ENCODE assay signal across 1 cellular context in the genomic region with DNA sequence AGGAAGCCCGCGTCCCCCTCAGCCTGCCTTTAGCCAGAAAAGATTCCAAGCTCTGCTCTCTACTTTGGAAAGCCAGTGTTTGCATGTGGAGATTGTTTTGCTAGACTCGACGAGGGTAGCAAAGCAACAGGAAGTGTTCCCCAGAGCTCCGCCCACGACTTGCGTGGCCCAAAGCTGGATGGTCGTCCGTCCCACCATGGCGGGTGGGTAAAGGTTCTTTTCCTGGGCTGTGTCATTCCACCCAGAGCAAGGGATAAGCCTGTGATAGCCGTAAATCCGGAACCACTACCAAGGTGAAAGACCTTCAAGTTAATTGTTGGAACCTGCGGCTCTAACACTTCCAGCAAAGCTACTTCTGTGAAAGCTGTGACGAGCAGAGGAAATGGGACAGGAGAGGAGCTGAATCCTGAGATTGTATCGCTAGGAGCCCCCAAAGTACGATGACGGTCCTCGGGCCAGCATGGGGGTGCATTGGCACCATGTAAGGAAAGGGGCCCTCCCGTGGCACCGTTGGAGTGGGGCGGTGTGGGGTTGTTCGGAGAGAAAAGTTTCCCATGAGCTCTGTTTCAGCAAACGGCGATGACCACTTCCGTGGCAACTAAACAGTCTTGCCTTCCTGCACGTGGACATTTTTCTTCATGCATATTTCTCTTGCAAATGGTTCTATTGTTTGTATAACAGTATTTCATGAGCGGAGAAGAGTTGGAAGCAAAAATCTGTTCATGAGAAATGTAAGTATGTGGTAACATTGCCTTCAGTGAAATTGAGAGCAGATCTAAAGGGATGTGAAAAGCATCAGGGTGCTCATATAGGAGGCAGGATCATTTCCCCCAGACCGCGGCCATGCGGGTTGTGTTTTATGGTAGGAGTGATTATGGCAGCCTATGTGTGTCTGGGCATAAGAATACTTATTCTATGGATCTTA.
TF ChIP-seq lines count a peak whose summit lies in the region.

No MANE protein-coding gene starts in this region.

TF ChIP-seq in GM12878, 131 proteins besides CTCF, POLR2A, EP300 and RAD21 (continued from another document and continues in another):
- TF ChIP-seq, protein P1, sequence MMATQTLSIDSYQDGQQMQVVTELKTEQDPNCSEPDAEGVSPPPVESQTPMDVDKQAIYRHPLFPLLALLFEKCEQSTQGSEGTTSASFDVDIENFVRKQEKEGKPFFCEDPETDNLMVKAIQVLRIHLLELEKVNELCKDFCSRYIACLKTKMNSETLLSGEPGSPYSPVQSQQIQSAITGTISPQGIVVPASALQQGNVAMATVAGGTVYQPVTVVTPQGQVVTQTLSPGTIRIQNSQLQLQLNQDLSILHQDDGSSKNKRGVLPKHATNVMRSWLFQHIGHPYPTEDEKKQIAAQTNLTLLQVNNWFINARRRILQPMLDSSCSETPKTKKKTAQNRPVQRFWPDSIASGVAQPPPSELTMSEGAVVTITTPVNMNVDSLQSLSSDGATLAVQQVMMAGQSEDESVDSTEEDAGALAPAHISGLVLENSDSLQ (IDR thresholded peaks at IDR 0.05), result no peak
- no peak for TF ChIP-seq STAT1 (conservative IDR thresholded peaks at IDR 0.05)
- TF ChIP-seq TBL1XR1 (IDR thresholded peaks at IDR 0.05; ENCODE audit: low read depth, low read length), result no peak
- no peak for TF ChIP-seq PAX5 (IDR thresholded peaks at IDR 0.05; ENCODE audit: borderline replicate concordance, low read depth, low read length)
- TF ChIP-seq ZBTB40 (IDR thresholded peaks at IDR 0.05; ENCODE audit: borderline replicate concordance), result peak; percentile 58
- TF ChIP-seq, protein P2, sequence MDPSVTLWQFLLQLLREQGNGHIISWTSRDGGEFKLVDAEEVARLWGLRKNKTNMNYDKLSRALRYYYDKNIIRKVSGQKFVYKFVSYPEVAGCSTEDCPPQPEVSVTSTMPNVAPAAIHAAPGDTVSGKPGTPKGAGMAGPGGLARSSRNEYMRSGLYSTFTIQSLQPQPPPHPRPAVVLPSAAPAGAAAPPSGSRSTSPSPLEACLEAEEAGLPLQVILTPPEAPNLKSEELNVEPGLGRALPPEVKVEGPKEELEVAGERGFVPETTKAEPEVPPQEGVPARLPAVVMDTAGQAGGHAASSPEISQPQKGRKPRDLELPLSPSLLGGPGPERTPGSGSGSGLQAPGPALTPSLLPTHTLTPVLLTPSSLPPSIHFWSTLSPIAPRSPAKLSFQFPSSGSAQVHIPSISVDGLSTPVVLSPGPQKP (IDR thresholded peaks at IDR 0.05; ENCODE audit: low read depth, low read length), result 0 out of 2 replicates have a peak, but pooled peaks have one; percentile 21
- TF ChIP-seq BACH1 (IDR thresholded peaks at IDR 0.05; ENCODE audit: borderline replicate concordance), result no peak
- TF ChIP-seq SMAD5 (IDR thresholded peaks at IDR 0.05; ENCODE audit: low read depth), result no peak
- no peak for TF ChIP-seq KAT2A (conservative IDR thresholded peaks at IDR 0.05; ENCODE audit: control insufficient read depth, low read depth, low read length)
- TF ChIP-seq MYC (IDR thresholded peaks at IDR 0.05; ENCODE audit: insufficient read depth, insufficient read length, insufficient replicate concordance, low read length, severe bottlenecking), result no peak
- no peak for TF ChIP-seq SMARCA5 (IDR thresholded peaks at IDR 0.05)
- no peak for TF ChIP-seq JUNB (IDR thresholded peaks at IDR 0.05)
- TF ChIP-seq TCF3 (IDR thresholded peaks at IDR 0.05; ENCODE audit: borderline replicate concordance, insufficient read depth, low read depth, low read length), result no peak
- no peak for TF ChIP-seq ASH2L (IDR thresholded peaks at IDR 0.05; ENCODE audit: borderline replicate concordance, low read depth)
- TF ChIP-seq CHD1 (IDR thresholded peaks at IDR 0.05; ENCODE audit: low read depth, low read length), result no peak
- no peak for TF ChIP-seq SUZ12 (IDR thresholded peaks at IDR 0.05; ENCODE audit: unreplicated experiment)
- no peak for TF ChIP-seq CBX5 (IDR thresholded peaks at IDR 0.05; ENCODE audit: low read depth)
- TF ChIP-seq MXI1 (IDR thresholded peaks at IDR 0.05; ENCODE audit: low read depth, low read length), result peak; percentile 63; the same call in 1 of the 2 replicates
- no peak for TF ChIP-seq BHLHE40 (IDR thresholded peaks at IDR 0.05; ENCODE audit: borderline replicate concordance in 1 of 2, low read depth in 2 of 2, low read length in 1 of 2)
- no peak for TF ChIP-seq RB1 (IDR thresholded peaks at IDR 0.05; ENCODE audit: borderline replicate concordance)
- no peak for TF ChIP-seq PRDM15 (CRISPR knock-in tag; IDR thresholded peaks at IDR 0.05)
- no peak; the same call in 1 of the 2 replicates for TF ChIP-seq NR2C1 (IDR thresholded peaks at IDR 0.05)
- TF ChIP-seq, protein P3, sequence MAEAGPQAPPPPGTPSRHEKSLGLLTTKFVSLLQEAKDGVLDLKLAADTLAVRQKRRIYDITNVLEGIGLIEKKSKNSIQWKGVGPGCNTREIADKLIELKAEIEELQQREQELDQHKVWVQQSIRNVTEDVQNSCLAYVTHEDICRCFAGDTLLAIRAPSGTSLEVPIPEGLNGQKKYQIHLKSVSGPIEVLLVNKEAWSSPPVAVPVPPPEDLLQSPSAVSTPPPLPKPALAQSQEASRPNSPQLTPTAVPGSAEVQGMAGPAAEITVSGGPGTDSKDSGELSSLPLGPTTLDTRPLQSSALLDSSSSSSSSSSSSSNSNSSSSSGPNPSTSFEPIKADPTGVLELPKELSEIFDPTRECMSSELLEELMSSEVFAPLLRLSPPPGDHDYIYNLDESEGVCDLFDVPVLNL (IDR thresholded peaks at IDR 0.05; ENCODE audit: low read depth, low read length), result no peak
- TF ChIP-seq EED (IDR thresholded peaks at IDR 0.05; ENCODE audit: low read depth), result peak; percentile 34; the same call in 1 of the 2 replicates
- TF ChIP-seq, protein P4, sequence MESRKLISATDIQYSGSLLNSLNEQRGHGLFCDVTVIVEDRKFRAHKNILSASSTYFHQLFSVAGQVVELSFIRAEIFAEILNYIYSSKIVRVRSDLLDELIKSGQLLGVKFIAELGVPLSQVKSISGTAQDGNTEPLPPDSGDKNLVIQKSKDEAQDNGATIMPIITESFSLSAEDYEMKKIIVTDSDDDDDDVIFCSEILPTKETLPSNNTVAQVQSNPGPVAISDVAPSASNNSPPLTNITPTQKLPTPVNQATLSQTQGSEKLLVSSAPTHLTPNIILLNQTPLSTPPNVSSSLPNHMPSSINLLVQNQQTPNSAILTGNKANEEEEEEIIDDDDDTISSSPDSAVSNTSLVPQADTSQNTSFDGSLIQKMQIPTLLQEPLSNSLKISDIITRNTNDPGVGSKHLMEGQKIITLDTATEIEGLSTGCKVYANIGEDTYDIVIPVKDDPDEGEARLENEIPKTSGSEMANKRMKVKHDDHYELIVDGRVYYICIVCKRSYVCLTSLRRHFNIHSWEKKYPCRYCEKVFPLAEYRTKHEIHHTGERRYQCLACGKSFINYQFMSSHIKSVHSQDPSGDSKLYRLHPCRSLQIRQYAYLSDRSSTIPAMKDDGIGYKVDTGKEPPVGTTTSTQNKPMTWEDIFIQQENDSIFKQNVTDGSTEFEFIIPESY (IDR thresholded peaks at IDR 0.05), result peak; percentile 68; the same call in 1 of the 2 replicates
- TF ChIP-seq MYB (IDR thresholded peaks at IDR 0.05; ENCODE audit: borderline replicate concordance, low read depth, low read length), result no peak
- TF ChIP-seq, protein P5, sequence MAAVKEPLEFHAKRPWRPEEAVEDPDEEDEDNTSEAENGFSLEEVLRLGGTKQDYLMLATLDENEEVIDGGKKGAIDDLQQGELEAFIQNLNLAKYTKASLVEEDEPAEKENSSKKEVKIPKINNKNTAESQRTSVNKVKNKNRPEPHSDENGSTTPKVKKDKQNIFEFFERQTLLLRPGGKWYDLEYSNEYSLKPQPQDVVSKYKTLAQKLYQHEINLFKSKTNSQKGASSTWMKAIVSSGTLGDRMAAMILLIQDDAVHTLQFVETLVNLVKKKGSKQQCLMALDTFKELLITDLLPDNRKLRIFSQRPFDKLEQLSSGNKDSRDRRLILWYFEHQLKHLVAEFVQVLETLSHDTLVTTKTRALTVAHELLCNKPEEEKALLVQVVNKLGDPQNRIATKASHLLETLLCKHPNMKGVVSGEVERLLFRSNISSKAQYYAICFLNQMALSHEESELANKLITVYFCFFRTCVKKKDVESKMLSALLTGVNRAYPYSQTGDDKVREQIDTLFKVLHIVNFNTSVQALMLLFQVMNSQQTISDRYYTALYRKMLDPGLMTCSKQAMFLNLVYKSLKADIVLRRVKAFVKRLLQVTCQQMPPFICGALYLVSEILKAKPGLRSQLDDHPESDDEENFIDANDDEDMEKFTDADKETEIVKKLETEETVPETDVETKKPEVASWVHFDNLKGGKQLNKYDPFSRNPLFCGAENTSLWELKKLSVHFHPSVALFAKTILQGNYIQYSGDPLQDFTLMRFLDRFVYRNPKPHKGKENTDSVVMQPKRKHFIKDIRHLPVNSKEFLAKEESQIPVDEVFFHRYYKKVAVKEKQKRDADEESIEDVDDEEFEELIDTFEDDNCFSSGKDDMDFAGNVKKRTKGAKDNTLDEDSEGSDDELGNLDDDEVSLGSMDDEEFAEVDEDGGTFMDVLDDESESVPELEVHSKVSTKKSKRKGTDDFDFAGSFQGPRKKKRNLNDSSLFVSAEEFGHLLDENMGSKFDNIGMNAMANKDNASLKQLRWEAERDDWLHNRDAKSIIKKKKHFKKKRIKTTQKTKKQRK (IDR thresholded peaks at IDR 0.05; ENCODE audit: low read depth, low read length), result no peak
- no peak for TF ChIP-seq EZH2 (IDR thresholded peaks at IDR 0.05; ENCODE audit: borderline replicate concordance, control insufficient read depth, low read depth, low read length)
- TF ChIP-seq SREBF2 (IDR thresholded peaks at IDR 0.05; ENCODE audit: low read length), result no peak
- no peak for TF ChIP-seq RUNX3 (IDR thresholded peaks at IDR 0.05; ENCODE audit: low read length)
- no peak for TF ChIP-seq FOXK2 (IDR thresholded peaks at IDR 0.05)
- TF ChIP-seq, protein P6, sequence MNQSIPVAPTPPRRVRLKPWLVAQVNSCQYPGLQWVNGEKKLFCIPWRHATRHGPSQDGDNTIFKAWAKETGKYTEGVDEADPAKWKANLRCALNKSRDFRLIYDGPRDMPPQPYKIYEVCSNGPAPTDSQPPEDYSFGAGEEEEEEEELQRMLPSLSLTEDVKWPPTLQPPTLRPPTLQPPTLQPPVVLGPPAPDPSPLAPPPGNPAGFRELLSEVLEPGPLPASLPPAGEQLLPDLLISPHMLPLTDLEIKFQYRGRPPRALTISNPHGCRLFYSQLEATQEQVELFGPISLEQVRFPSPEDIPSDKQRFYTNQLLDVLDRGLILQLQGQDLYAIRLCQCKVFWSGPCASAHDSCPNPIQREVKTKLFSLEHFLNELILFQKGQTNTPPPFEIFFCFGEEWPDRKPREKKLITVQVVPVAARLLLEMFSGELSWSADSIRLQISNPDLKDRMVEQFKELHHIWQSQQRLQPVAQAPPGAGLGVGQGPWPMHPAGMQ (IDR thresholded peaks at IDR 0.05; ENCODE audit: borderline replicate concordance), result no peak
- no peak for TF ChIP-seq GABPA (IDR thresholded peaks at IDR 0.05; ENCODE audit: low read depth)
- no peak for TF ChIP-seq ZNF384 (IDR thresholded peaks at IDR 0.05; ENCODE audit: borderline replicate concordance, low read depth, low read length)
- no peak for TF ChIP-seq ETV6 (conservative IDR thresholded peaks at IDR 0.05 in 1 of 2, IDR thresholded peaks at IDR 0.05 in 1 of 2; ENCODE audit: borderline replicate concordance in 1 of 2, low read depth in 1 of 2)
- TF ChIP-seq ZBED1 (IDR thresholded peaks at IDR 0.05; ENCODE audit: borderline replicate concordance), result no peak
